10 cellular contexts compared by ENCODE assay signal in the genomic region with DNA sequence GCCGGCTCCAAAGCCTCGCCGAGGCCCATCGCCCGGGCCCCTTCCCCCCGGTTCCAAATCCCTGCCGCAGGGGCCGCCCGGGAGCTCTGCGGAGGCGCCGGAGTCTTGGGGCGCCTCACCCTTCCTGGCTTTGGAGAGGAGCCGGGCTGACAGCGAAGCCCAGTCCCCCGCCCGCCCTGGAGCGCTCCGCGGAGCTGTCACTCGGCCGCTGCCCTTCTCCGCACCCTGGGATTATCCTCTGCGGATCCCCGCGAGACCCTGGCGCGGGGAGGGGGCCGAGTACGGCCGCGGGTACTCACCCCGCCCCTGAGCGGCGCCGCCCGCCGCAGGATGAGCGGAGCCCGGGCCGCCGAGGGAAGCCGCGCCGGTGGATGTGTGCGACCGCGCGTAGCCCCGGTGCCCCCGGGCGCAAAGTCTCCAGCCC. TPM values are rescaled to one million over a fixed set of nuclear protein-coding genes. Genes with fewer than 3 reads are reported as not detected.
DNase-seq lines count a peak whose midpoint lies in the region; ATAC-seq, FAIRE-seq and TF ChIP-seq lines count a peak whose summit lies in the region.
"Had no signal": no experiment of that assay in that cellular context is flagged by ENCODE, and none has a peak within 500 bp of the region (broad histone marks: within the 10 kb centered on the region; RNA-seq: fewer than 3 reads in every experiment).

No MANE protein-coding gene starts in this region.

- POLR2A ChIA-PET in endothelial cell of umbilical vein (lab: Charles Lee), result no interaction called here

- H2AFZ ChIP-seq in MM.1S (ENCODE audit: low read length) (peak overlapping the region; percentile 45; the same call in 1 of the 2 replicates), endothelial cell of umbilical vein (ENCODE audit: low read depth, low read length) (peak overlapping the region; percentile 94), neuron (ENCODE audit: low read depth, low read length) (peak overlapping the region; percentile 100)

- no peaks in the 10 kb centered on the region for H3K4me1 Mint-ChIP-seq in activated CD4-positive, alpha-beta T cell treated with anti-CD3 and anti-CD28 coated beads, Interleukin-2, amount 10 ng/mL, durations not matched to agents 24 days and 14 days

- dilution Hi-C loops in endothelial cell of umbilical vein (cut with MboI; ENCODE audit: extremely low pct_ligation_motif_present, low sequenced_read_pairs), result no loop called here

- H3K9me3 ChIP-seq in MM.1S (replicated peaks; ENCODE audit: insufficient read depth, low read length) (no peaks in the 10 kb centered on the region), endothelial cell of umbilical vein (replicated peaks; ENCODE audit: control insufficient read depth, insufficient read depth, low read length) (no peaks in the 10 kb centered on the region), neuron (ENCODE audit: low read length) (no peaks in the 10 kb centered on the region)

- no peaks in the 10 kb centered on the region for H3K36me3 Mint-ChIP-seq in activated CD4-positive, alpha-beta T cell treated with anti-CD3 and anti-CD28 coated beads, Interleukin-2, amount 10 ng/mL, durations not matched to agents 24 days and 14 days (ENCODE audit: low read depth)

- no peak overlapping the region for H3K27ac ChIP-seq in MM.1S (ENCODE audit: low read length)
- H3K27ac ChIP-seq in endothelial cell of umbilical vein (ENCODE audit: insufficient read depth, low read depth, low read length), result no peak overlapping the region

- H3K27ac Mint-ChIP-seq in activated CD4-positive, alpha-beta T cell treated with anti-CD3 and anti-CD28 coated beads, Interleukin-2, amount 10 ng/mL, durations not matched to agents 24 days and 14 days, result no peak overlapping the region

- no peak for TF ChIP-seq POLR2A in endothelial cell of umbilical vein (IDR thresholded peaks at IDR 0.05; ENCODE audit: low read depth, low read length)

- H3K27me3 ChIP-seq in MM.1S (replicated peaks; ENCODE audit: insufficient read depth, low read length) (no peaks in the 10 kb centered on the region), endothelial cell of umbilical vein (ENCODE audit: control insufficient read depth in 2 of 2, insufficient read depth in 2 of 2, low read length in 2 of 2) (peaks cover 9 to 30% of the 10 kb centered on the region in 2 experiments), neuron (ENCODE audit: insufficient read depth, low read length) (peaks cover 38% of the 10 kb centered on the region)

- no peaks in the 10 kb centered on the region for H4K20me1 ChIP-seq in MM.1S (ENCODE audit: insufficient read depth, low read length)
- no peaks in the 10 kb centered on the region for H4K20me1 ChIP-seq in endothelial cell of umbilical vein (replicated peaks; ENCODE audit: control insufficient read depth, extremely low read depth, insufficient read depth, low read length)

- no peaks in the 10 kb centered on the region for H3K9me2 ChIP-seq in MM.1S (replicated peaks; ENCODE audit: insufficient read depth, low read length)

- no peaks in the 10 kb centered on the region for H3K4me1 ChIP-seq in MM.1S (ENCODE audit: low read length)
- H3K4me1 ChIP-seq in endothelial cell of umbilical vein (ENCODE audit: control insufficient read depth, extremely low read depth, insufficient read depth, low read length), result peaks cover 14% of the 10 kb centered on the region
- H3K4me1 ChIP-seq in neuron (ENCODE audit: insufficient read depth, low read length), result peaks cover 8% of the 10 kb centered on the region

- H3K9me3 Mint-ChIP-seq in activated CD4-positive, alpha-beta T cell treated with anti-CD3 and anti-CD28 coated beads, Interleukin-2, amount 10 ng/mL, durations not matched to agents 24 days and 14 days, result peaks cover 4% of the 10 kb centered on the region

- no peak overlapping the region for H3K9ac ChIP-seq in MM.1S (ENCODE audit: low read length)
- peak overlapping the region; percentile 7 for H3K9ac ChIP-seq in endothelial cell of umbilical vein (replicated peaks; ENCODE audit: extremely low read depth, insufficient read depth, low read length)

- CTCF ChIA-PET in endothelial cell of umbilical vein (lab: Charles Lee), result interaction anchor here (1.1 to 2.5 kb wide), 3 partner anchors 10 to 151 kb away, joined by 3 to 16 read pairs (median 5); partner anchors contain the start of gene CYB5R4

- H3K79me2 ChIP-seq in MM.1S (ENCODE audit: low read length) (no peaks in the 10 kb centered on the region), endothelial cell of umbilical vein (ENCODE audit: control insufficient read depth, insufficient read depth, low read length) (no peaks in the 10 kb centered on the region)

- H3F3A ChIP-seq in MM.1S (ENCODE audit: insufficient read depth, low read length), result no peaks in the 10 kb centered on the region

- no peaks in the 10 kb centered on the region for H3K9me1 ChIP-seq in endothelial cell of umbilical vein (replicated peaks; ENCODE audit: control insufficient read depth, extremely low read depth, insufficient read depth, low read length)

- H3K27me3 Mint-ChIP-seq in activated CD4-positive, alpha-beta T cell treated with anti-CD3 and anti-CD28 coated beads, Interleukin-2, amount 10 ng/mL, durations not matched to agents 24 days and 14 days, result peaks cover 39% of the 10 kb centered on the region

- BruUV-seq in endothelial cell of umbilical vein (replicated peaks; lab: Mats Ljungman, UMichigan), result no TSS peak

- no peak for ATAC-seq in GM21390 (IDR thresholded peaks at IDR 0.05; ENCODE audit: unreplicated experiment)
- ATAC-seq: K562 had no signal

- peak overlapping the region; percentile 70 for H3K4me2 ChIP-seq in MM.1S (ENCODE audit: low read depth, low read length)
- peak overlapping the region; percentile 70 for H3K4me2 ChIP-seq in endothelial cell of umbilical vein (ENCODE audit: insufficient read depth, low read length)

- H3K36me3 ChIP-seq in MM.1S (replicated peaks; ENCODE audit: insufficient read depth, low read length), result no peaks in the 10 kb centered on the region
- no peaks in the 10 kb centered on the region for H3K36me3 ChIP-seq in endothelial cell of umbilical vein (ENCODE audit: control insufficient read depth in 2 of 2, extremely low read depth in 1 of 2, insufficient read depth in 2 of 2, low read length in 2 of 2)
- no peaks in the 10 kb centered on the region for H3K36me3 ChIP-seq in neuron (ENCODE audit: insufficient read depth, low read length)

- H3K4me3 Mint-ChIP-seq in activated CD4-positive, alpha-beta T cell treated with anti-CD3 and anti-CD28 coated beads, Interleukin-2, amount 10 ng/mL, durations not matched to agents 24 days and 14 days, result no peak overlapping the region

- TF ChIP-seq CTCF in MM.1S (IDR thresholded peaks at IDR 0.05; ENCODE audit: low read length) (no peak), endothelial cell of umbilical vein (IDR thresholded peaks at IDR 0.05; ENCODE audit: extremely low read depth in 1 of 2, insufficient read depth in 1 of 2, low read depth in 1 of 2, low read length in 2 of 2) (no peak)

- FAIRE-seq in endothelial cell of umbilical vein (lab: Jason Lieb, UNC), result no peak
- FAIRE-seq: K562 had no signal

- H3K4me3 ChIP-seq in MM.1S (ENCODE audit: low read length) (peak overlapping the region; percentile 60), endothelial cell of umbilical vein (replicated peaks in 1 of 3; ENCODE audit: insufficient read depth in 1 of 3, low read depth in 1 of 3, low read length in 3 of 3) (peak overlapping the region; percentile 48 to 68 (median 54)), neuron (ENCODE audit: low read length) (peak overlapping the region; percentile 60)
- H3K4me3 ChIP-seq: K562 had no signal

- in situ Hi-C loops in G401 (cut with HindIII; ENCODE audit: low sequenced_read_pairs), result no loop called here

- intact Hi-C loops in endothelial cell of umbilical vein (cut with micrococcal nuclease), result loop anchor here (2.0 to 5.0 kb wide), 4 partner anchors 109 to 512 kb away; partner anchors contain the start of gene CYB5R4
- intact Hi-C loops in activated CD4-positive, alpha-beta T cell treated with anti-CD3 and anti-CD28 coated beads, Interleukin-2, amount 10 ng/mL, durations not matched to agents 24 days and 14 days (cut with micrococcal nuclease), result loop anchor here (10.0 kb wide), 1 partner anchor 1056 kb away; the partner anchor contains the start of gene TBX18

- DNase-seq in G401 (ENCODE audit: low spot score) (peak; percentile 57), MM.1S (no peak), endothelial cell of umbilical vein (ENCODE audit: low read depth, low spot score) (peak; percentile 29), COLO829 (ENCODE audit: low spot score) (no peak), NCI-H446 treated with DMSO at 0.1 percent for 48 hours (lab: John Stamatoyannopoulos, UW) (no peak)
- no peak for DNase-seq in activated CD4-positive, alpha-beta T cell treated with anti-CD3 and anti-CD28 coated beads, Interleukin-2, amount 10 ng/mL, durations not matched to agents 24 days and 14 days

TF ChIP-seq in endothelial cell of umbilical vein, 7 proteins besides CTCF, POLR2A, EP300 and RAD21:
- no peak for TF ChIP-seq MYC (IDR thresholded peaks at IDR 0.05; ENCODE audit: low read depth, low read length)

RNA-seq across cellular contexts. Expression of gene SNAP91, which starts 0.3 kb away (rescaled TPM):
- total RNA-seq in G401 (2014; rRNA removed; shearing (Covaris generic)), result not detected in 2 replicates
- total RNA-seq in endothelial cell of umbilical vein, result 0.72 and 1.5 TPM in 2 replicates
- polyA plus RNA-seq in endothelial cell of umbilical vein, result 1.3 and 1.4 TPM in 2 replicates
- polyA plus RNA-seq in endothelial cell of umbilical vein (2011; cell fraction: cytosol; rRNA removed), result 0.79 and 1.2 TPM in 2 replicates
- 3.6 and 11.6 TPM in 2 replicates for polyA plus RNA-seq in endothelial cell of umbilical vein (2011; cell fraction: nucleus; rRNA removed)
- 0.19 and 0.39 TPM in 2 replicates for polyA plus RNA-seq in endothelial cell of umbilical vein (2012)
- 2.8 and 3.8 TPM in 2 replicates for polyA minus RNA-seq in endothelial cell of umbilical vein
- not detected for polyA minus RNA-seq in endothelial cell of umbilical vein (2011; cell fraction: cytosol; rRNA and poly(A)+ RNA removed)
- polyA minus RNA-seq in endothelial cell of umbilical vein (2011; cell fraction: nucleus; rRNA and poly(A)+ RNA removed), result 3.8 and 8.5 TPM in 2 replicates
- total RNA-seq in activated CD4-positive, alpha-beta T cell treated with anti-CD3 and anti-CD28 coated beads, Interleukin-2, amount 10 ng/mL, durations not matched to agents 24 days and 14 days, result not detected in 2 replicates
- total RNA-seq: K562, mononuclear cell had no signal
- polyA plus RNA-seq: K562 had no signal

Comparison
In these comparisons a context has a peak if more than half of its experiments do, and no peak if none do; other contexts are left out.
1. DNase-seq: peak in G401 (single experiment) and endothelial cell of umbilical vein (single experiment); none in MM.1S (single experiment), COLO829 (single experiment), NCI-H446 treated with DMSO at 0.1 percent for 48 hours (single experiment) and activated CD4-positive, alpha-beta T cell treated with anti-CD3 and anti-CD28 coated beads, Interleukin-2, amount 10 ng/mL, durations not matched to agents 24 days and 14 days (single experiment).
2. H2AFZ ChIP-seq: peak in every context shown above with its lines; median percentile 100 in neuron; 94 in endothelial cell of umbilical vein; 45 in MM.1S.
3. Peak in every context shown above with its lines, with median percentiles within 50 percentile points of each other: H3K4me3 ChIP-seq.